20 cellular contexts compared by ENCODE assay signal in the genomic region with DNA sequence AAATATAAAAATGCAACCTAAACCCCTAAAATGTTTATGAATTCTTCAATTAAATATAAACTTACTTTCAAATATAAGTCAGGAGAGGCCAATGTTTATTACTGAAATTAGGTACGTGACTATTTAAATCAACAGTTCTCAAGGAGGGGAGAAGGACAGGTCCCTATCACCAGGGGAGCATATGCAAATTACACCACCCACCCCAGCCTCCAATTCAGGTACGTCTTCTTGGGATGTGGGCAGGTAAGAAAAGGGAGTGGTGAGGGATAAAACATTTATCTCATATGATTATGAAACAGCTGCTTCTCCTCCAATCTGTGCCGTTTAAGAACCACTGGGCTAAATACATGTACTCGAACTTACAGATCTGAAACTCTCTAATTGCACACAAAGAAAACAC. TPM values are rescaled to one million over a fixed set of nuclear protein-coding genes. Genes with fewer than 3 reads are reported as not detected.
DNase-seq lines count a peak whose midpoint lies in the region; ATAC-seq, FAIRE-seq and TF ChIP-seq lines count a peak whose summit lies in the region.
"Had no signal": no experiment of that assay in that cellular context is flagged by ENCODE, and none has a peak within 500 bp of the region (broad histone marks: within the 10 kb centered on the region; RNA-seq: fewer than 3 reads in every experiment).

No MANE protein-coding gene starts in this region.

- H3K4me1 Mint-ChIP-seq in CD4-positive, CD25-positive, alpha-beta regulatory T cell, result peaks cover 50 to 79% (median 54%) of the 10 kb centered on the region in 4 donors
- peaks cover 69% of the 10 kb centered on the region for H3K4me1 Mint-ChIP-seq in activated naive CD8-positive, alpha-beta T cell treated with anti-CD3 and anti-CD28 coated beads, Interleukin-2, amount 50 U/mL, for 24 hours

- H3K27me3 ChIP-seq in CD4-positive, CD25-positive, alpha-beta regulatory T cell (ENCODE audit: control insufficient read depth, insufficient read depth, low read length), result no peaks in the 10 kb centered on the region
- no peaks in the 10 kb centered on the region for H3K27me3 ChIP-seq in neural cell (ENCODE audit: insufficient read depth, low read depth, low read length)
- H3K27me3 ChIP-seq: adrenal gland, cardiac muscle cell, right atrium auricular region, SJCRH30, testis had no signal

- peak overlapping the region; percentile 54 for H3K4me3 ChIP-seq in CD4-positive, CD25-positive, alpha-beta regulatory T cell (ENCODE audit: low read depth, low read length)
- peak overlapping the region; percentile 69 for H3K4me3 ChIP-seq in neural cell (ENCODE audit: low read length)
- H3K4me3 ChIP-seq: adrenal gland, cardiac muscle cell, right atrium auricular region, SJCRH30, testis had no signal

- TF ChIP-seq CTCF in neural cell (IDR thresholded peaks at IDR 0.05; ENCODE audit: poor library complexity, severe bottlenecking), result no peak

- peak overlapping the region; percentile 32 for H3K4me2 ChIP-seq in neural cell (ENCODE audit: low read length)

- no peak for TF ChIP-seq EP300 in neural cell (conservative IDR thresholded peaks at IDR 0.05; ENCODE audit: poor library complexity, severe bottlenecking)

- H3K9me2 ChIP-seq in neural cell (ENCODE audit: insufficient read depth, low read length), result no peaks in the 10 kb centered on the region

- H3K36me3 Mint-ChIP-seq in CD4-positive, CD25-positive, alpha-beta regulatory T cell, result peaks cover 11% of the 10 kb centered on the region
- peaks cover 23% of the 10 kb centered on the region for H3K36me3 Mint-ChIP-seq in activated naive CD8-positive, alpha-beta T cell treated with anti-CD3 and anti-CD28 coated beads, Interleukin-2, amount 50 U/mL, for 24 hours (ENCODE audit: low read depth)

- peaks cover 74% of the 10 kb centered on the region for H3K79me2 ChIP-seq in neural cell (replicated peaks; ENCODE audit: insufficient read depth, low read length)

- H3K9ac ChIP-seq in neural cell (ENCODE audit: low read length), result no peak overlapping the region

- peaks cover 0 to 2% (median 0%) of the 10 kb centered on the region in 7 donors for H3K9me3 Mint-ChIP-seq in CD4-positive, CD25-positive, alpha-beta regulatory T cell
- no peaks in the 10 kb centered on the region for H3K9me3 Mint-ChIP-seq in activated naive CD8-positive, alpha-beta T cell treated with anti-CD3 and anti-CD28 coated beads, Interleukin-2, amount 50 U/mL, for 24 hours
- H3K9me3 Mint-ChIP-seq: activated T-helper 1 cell treated with anti-CD3 and anti-CD28 coated beads, Interleukin-12 subunit alpha, Interleukin-12 subunit beta, Interleukin-2, Interleukin-4 antibody, amounts not matched to agents 30 ng/mL and 10 ng/mL and 1 ng/mL, durations not matched to agents 14 hours and 24 hours and 36 hours had no signal

- no peak for ATAC-seq in CD4-positive, CD25-positive, alpha-beta regulatory T cell (ENCODE audit: low read depth in 2 of 2)
- ATAC-seq in activated naive CD8-positive, alpha-beta T cell treated with anti-CD3 and anti-CD28 coated beads, Interleukin-2, amount 50 U/mL, for 24 hours, result no peak
- ATAC-seq in esophagus mucosa, result no peak

- no peak overlapping the region for H3K27ac Mint-ChIP-seq in CD4-positive, CD25-positive, alpha-beta regulatory T cell
- H3K27ac Mint-ChIP-seq in activated naive CD8-positive, alpha-beta T cell treated with anti-CD3 and anti-CD28 coated beads, Interleukin-2, amount 50 U/mL, for 24 hours, result no peak overlapping the region
- H3K27ac Mint-ChIP-seq: activated T-helper 1 cell treated with anti-CD3 and anti-CD28 coated beads, Interleukin-12 subunit alpha, Interleukin-12 subunit beta, Interleukin-2, Interleukin-4 antibody, amounts not matched to agents 30 ng/mL and 10 ng/mL and 1 ng/mL, durations not matched to agents 14 hours and 24 hours and 36 hours had no signal

- DNase-seq in CD4-positive, CD25-positive, alpha-beta regulatory T cell, result no peak
- DNase-seq in GM19239 (ENCODE audit: insufficient read length, low spot score) (no peak), NCI-H146 (lab: John Stamatoyannopoulos, UW) (no peak), NCI-H1417 treated with DMSO at 0.1 percent for 48 hours (lab: John Stamatoyannopoulos, UW) (no peak)
- no peak for DNase-seq in activated naive CD8-positive, alpha-beta T cell treated with anti-CD3 and anti-CD28 coated beads, Interleukin-2, amount 50 U/mL, for 24 hours
- DNase-seq: adrenal gland; Kasumi-1; NCI-H2171 treated with DMSO at 0.1 percent for 48 hours; NCI-H69; nucleus accumbens; SJCRH30; stimulated activated CD4-positive, alpha-beta T cell treated with anti-CD3 and anti-CD28 coated beads, Interleukin-15, amount 100 ng/mL, for 24 hours; testis had no signal

- no peaks in the 10 kb centered on the region for H3K9me3 ChIP-seq in CD4-positive, CD25-positive, alpha-beta regulatory T cell (ENCODE audit: control insufficient read depth in 2 of 2, low read length in 2 of 2)
- H3K9me3 ChIP-seq in neural cell (ENCODE audit: low read length), result no peaks in the 10 kb centered on the region
- H3K9me3 ChIP-seq: adrenal gland, right atrium auricular region, SJCRH30, testis had no signal

- no peaks in the 10 kb centered on the region for H4K20me1 ChIP-seq in neural cell (ENCODE audit: insufficient read depth)

- peak; percentile 35 for FAIRE-seq in GM19239 (lab: Jason Lieb, UNC)
- FAIRE-seq: frontal cortex had no signal

- no peak for TF ChIP-seq RAD21 in neural cell (conservative IDR thresholded peaks at IDR 0.05)

- H3K36me3 ChIP-seq in CD4-positive, CD25-positive, alpha-beta regulatory T cell (ENCODE audit: control insufficient read depth, insufficient read depth, low read length), result no peaks in the 10 kb centered on the region
- H3K36me3 ChIP-seq in neural cell (ENCODE audit: insufficient read depth, low read length), result no peaks in the 10 kb centered on the region
- H3K36me3 ChIP-seq: adrenal gland, cardiac muscle cell, right atrium auricular region, SJCRH30 had no signal

- H3K27me3 Mint-ChIP-seq in CD4-positive, CD25-positive, alpha-beta regulatory T cell, result peaks cover 6% of the 10 kb centered on the region
- H3K27me3 Mint-ChIP-seq in activated naive CD8-positive, alpha-beta T cell treated with anti-CD3 and anti-CD28 coated beads, Interleukin-2, amount 50 U/mL, for 24 hours, result peaks cover 2% of the 10 kb centered on the region

- H3K27ac ChIP-seq in CD4-positive, CD25-positive, alpha-beta regulatory T cell (ENCODE audit: insufficient read depth, low read length, poor library complexity, severe bottlenecking), result no peak overlapping the region
- H3K27ac ChIP-seq in neural cell (ENCODE audit: low read length), result no peak overlapping the region
- H3K27ac ChIP-seq: adrenal gland, cardiac muscle cell, epithelial cell of prostate, SJCRH30, testis had no signal

- peak overlapping the region; percentile 16 to 91 (median 38) for H3K4me3 Mint-ChIP-seq in CD4-positive, CD25-positive, alpha-beta regulatory T cell
- peak overlapping the region; percentile 36 for H3K4me3 Mint-ChIP-seq in activated naive CD8-positive, alpha-beta T cell treated with anti-CD3 and anti-CD28 coated beads, Interleukin-2, amount 50 U/mL, for 24 hours
- H3K4me3 Mint-ChIP-seq: activated T-helper 1 cell treated with anti-CD3 and anti-CD28 coated beads, Interleukin-12 subunit alpha, Interleukin-12 subunit beta, Interleukin-2, Interleukin-4 antibody, amounts not matched to agents 30 ng/mL and 10 ng/mL and 1 ng/mL, durations not matched to agents 14 hours and 24 hours and 36 hours had no signal

- H3F3A ChIP-seq in neural cell (ENCODE audit: insufficient read depth, low read length, poor library complexity, severe bottlenecking), result peaks cover 3% of the 10 kb centered on the region

- H2AFZ ChIP-seq in neural cell (ENCODE audit: low read depth, low read length), result no peak overlapping the region

- H3K4me1 ChIP-seq in CD4-positive, CD25-positive, alpha-beta regulatory T cell (ENCODE audit: control insufficient read depth, insufficient read depth, low read length, poor library complexity, severe bottlenecking), result peaks cover 40% of the 10 kb centered on the region
- H3K4me1 ChIP-seq: SJCRH30 had no signal

TF ChIP-seq in neural cell, 6 proteins besides CTCF, POLR2A, EP300 and RAD21:
- TF ChIP-seq TAF1 (IDR thresholded peaks at IDR 0.05; ENCODE audit: low read depth) (no peak), MXI1 (conservative IDR thresholded peaks at IDR 0.05; ENCODE audit: poor library complexity, severe bottlenecking) (no peak), EZH2 (IDR thresholded peaks at IDR 0.05; ENCODE audit: borderline replicate concordance, insufficient read depth, low read length, poor library complexity, severe bottlenecking) (no peak), POLR2AphosphoS5 (IDR thresholded peaks at IDR 0.05) (no peak), SMC3 (conservative IDR thresholded peaks at IDR 0.05; ENCODE audit: poor library complexity) (no peak)
- TF ChIP-seq, protein P1, sequence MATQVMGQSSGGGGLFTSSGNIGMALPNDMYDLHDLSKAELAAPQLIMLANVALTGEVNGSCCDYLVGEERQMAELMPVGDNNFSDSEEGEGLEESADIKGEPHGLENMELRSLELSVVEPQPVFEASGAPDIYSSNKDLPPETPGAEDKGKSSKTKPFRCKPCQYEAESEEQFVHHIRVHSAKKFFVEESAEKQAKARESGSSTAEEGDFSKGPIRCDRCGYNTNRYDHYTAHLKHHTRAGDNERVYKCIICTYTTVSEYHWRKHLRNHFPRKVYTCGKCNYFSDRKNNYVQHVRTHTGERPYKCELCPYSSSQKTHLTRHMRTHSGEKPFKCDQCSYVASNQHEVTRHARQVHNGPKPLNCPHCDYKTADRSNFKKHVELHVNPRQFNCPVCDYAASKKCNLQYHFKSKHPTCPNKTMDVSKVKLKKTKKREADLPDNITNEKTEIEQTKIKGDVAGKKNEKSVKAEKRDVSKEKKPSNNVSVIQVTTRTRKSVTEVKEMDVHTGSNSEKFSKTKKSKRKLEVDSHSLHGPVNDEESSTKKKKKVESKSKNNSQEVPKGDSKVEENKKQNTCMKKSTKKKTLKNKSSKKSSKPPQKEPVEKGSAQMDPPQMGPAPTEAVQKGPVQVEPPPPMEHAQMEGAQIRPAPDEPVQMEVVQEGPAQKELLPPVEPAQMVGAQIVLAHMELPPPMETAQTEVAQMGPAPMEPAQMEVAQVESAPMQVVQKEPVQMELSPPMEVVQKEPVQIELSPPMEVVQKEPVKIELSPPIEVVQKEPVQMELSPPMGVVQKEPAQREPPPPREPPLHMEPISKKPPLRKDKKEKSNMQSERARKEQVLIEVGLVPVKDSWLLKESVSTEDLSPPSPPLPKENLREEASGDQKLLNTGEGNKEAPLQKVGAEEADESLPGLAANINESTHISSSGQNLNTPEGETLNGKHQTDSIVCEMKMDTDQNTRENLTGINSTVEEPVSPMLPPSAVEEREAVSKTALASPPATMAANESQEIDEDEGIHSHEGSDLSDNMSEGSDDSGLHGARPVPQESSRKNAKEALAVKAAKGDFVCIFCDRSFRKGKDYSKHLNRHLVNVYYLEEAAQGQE (IDR thresholded peaks at IDR 0.05; ENCODE audit: borderline replicate concordance), result no peak

RNA-seq across cellular contexts. Expression of gene COP1, which starts 3.4 kb away (rescaled TPM):
- 53.9 TPM for total RNA-seq in CD4-positive, CD25-positive, alpha-beta regulatory T cell
- polyA plus RNA-seq in CD4-positive, CD25-positive, alpha-beta regulatory T cell, result 10 to 100 TPM; 37.7 to 43.9 (median 41.8) TPM
- polyA plus RNA-seq in neural cell, result 71.9 and 72.3 TPM in 2 replicates
- 156 and 161 TPM in 2 replicates for polyA minus RNA-seq in neural cell
- 34.3 TPM for total RNA-seq in esophagus mucosa
